Comparison of ENCODE assay signal across 23 cellular contexts in the genomic region with DNA sequence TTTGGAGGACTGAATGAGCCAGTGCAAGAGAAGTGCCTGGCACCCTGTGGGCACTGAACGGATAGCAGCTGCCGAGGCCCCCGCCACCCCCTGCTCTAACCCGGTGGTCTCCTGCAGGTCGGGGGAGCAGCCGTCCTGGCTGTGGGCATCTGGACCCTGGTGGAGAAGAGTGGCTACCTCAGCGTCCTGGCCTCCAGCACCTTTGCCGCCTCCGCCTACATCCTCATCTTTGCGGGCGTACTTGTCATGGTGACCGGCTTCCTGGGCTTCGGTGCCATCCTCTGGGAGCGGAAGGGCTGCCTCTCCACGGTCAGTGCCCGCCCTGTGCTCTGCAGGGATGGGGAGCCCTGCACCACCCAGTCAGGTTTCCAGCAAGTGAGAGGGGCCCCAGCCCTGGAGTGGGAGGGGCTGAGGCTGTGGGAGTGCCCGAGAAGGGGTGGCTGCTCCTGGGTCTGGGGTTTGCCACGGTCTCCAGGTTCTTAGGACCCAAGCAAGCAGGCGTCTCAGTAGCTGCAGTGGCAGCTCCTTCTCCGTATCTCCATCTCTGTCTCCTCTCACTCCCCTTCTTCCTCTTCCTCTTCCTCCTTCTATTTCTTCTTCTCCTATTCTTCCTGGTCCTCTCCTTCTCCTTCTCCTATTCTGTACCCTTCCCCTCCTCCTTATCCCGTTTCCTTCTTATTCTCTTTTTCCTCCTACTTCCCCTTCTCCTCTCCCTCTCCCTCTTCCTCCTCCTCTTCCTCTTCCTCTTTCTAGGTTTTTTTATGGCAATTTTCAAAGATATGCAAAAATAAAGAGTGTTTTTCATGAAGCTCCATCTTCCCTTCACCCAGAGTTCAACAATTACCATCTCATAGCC. TPM values are rescaled to one million over a fixed set of nuclear protein-coding genes. Genes with fewer than 3 reads are reported as not detected.
"Had no signal": no experiment of that assay in that cellular context is flagged by ENCODE, and none has a peak within 500 bp of the region (broad histone marks: within the 10 kb centered on the region; RNA-seq: fewer than 3 reads in every experiment).

No MANE protein-coding gene starts in this region.

- H3K27ac ChIP-seq: epithelial cell of prostate, gastrocnemius medialis, ovary, psoas muscle, sigmoid colon, suprapubic skin, transverse colon, vagina had no signal

- H3K4me1 ChIP-seq: gastrocnemius medialis, psoas muscle, sigmoid colon, suprapubic skin, transverse colon, vagina had no signal

- ATAC-seq: esophagus mucosa; gastrocnemius medialis; left lobe of liver; natural killer cell; psoas muscle; right cardiac atrium; stimulated activated naive B cell treated with anti-CD40 and anti-IgM and Interleukin-4, amounts not matched to agents 10 μg/mL and 1 μg/mL and 100 μg/mL, for 72 hours had no signal

- H3K9me3 ChIP-seq: gastrocnemius medialis, ovary, psoas muscle, sigmoid colon, suprapubic skin, transverse colon, vagina had no signal

- H3K36me3 ChIP-seq: gastrocnemius medialis, ovary, sigmoid colon, suprapubic skin, transverse colon, vagina had no signal

- H3K27me3 ChIP-seq: dorsolateral prefrontal cortex, gastrocnemius medialis, ovary, sigmoid colon, suprapubic skin, transverse colon, vagina had no signal

- H3K4me3 Mint-ChIP-seq: memory B cell; natural killer cell; stimulated activated naive B cell treated with anti-CD40 and anti-IgM and Interleukin-4, amounts not matched to agents 10 μg/mL and 1 μg/mL and 100 μg/mL, for 72 hours; stimulated activated naive CD8-positive, alpha-beta T cell treated with anti-CD3 and anti-CD28 coated beads, Interleukin-15, Interleukin-2, amounts not matched to agents 100 ng/mL and 50 ng/mL, for 24 hours had no signal

- H3K4me1 Mint-ChIP-seq: natural killer cell had no signal

- H3K36me3 Mint-ChIP-seq: memory B cell; natural killer cell; stimulated activated naive B cell treated with anti-CD40 and anti-IgM and Interleukin-4, amounts not matched to agents 10 μg/mL and 1 μg/mL and 100 μg/mL, for 72 hours had no signal

- DNase-seq: dorsolateral prefrontal cortex; effector CD4-positive, alpha-beta T cell; foreskin fibroblast; gastrocnemius medialis; head of caudate nucleus; natural killer cell; occipital lobe; ovary; right cardiac atrium; sigmoid colon; stimulated activated naive B cell treated with anti-CD40 and anti-IgM and Interleukin-4, amounts not matched to agents 10 μg/mL and 1 μg/mL and 100 μg/mL, for 72 hours; transverse colon had no signal

- H3K4me3 ChIP-seq: dorsolateral prefrontal cortex, gastrocnemius medialis, lung, ovary, psoas muscle, sigmoid colon, suprapubic skin, transverse colon, vagina had no signal

- H3K27ac Mint-ChIP-seq: memory B cell; natural killer cell; stimulated activated naive B cell treated with anti-CD40 and anti-IgM and Interleukin-4, amounts not matched to agents 10 μg/mL and 1 μg/mL and 100 μg/mL, for 72 hours; stimulated activated naive CD8-positive, alpha-beta T cell treated with anti-CD3 and anti-CD28 coated beads, Interleukin-15, Interleukin-2, amounts not matched to agents 100 ng/mL and 50 ng/mL, for 24 hours had no signal

- H3K9me3 Mint-ChIP-seq: memory B cell; natural killer cell; stimulated activated naive CD8-positive, alpha-beta T cell treated with anti-CD3 and anti-CD28 coated beads, Interleukin-15, Interleukin-2, amounts not matched to agents 100 ng/mL and 50 ng/mL, for 24 hours had no signal

RNA-seq across cellular contexts. Expression of a gene that starts 37.4 kb away (rescaled TPM):
- total RNA-seq: mononuclear cell, natural killer cell had no signal
- polyA plus RNA-seq: keratinocyte had no signal
